1 cellular context compared by ENCODE assay signal in genomic region chrX:55160685-55161552, GRCh38.
TF ChIP-seq lines count a peak whose summit lies in the region.

No MANE protein-coding gene starts in this region.

TF ChIP-seq in K562, 482 proteins besides CTCF, POLR2A, EP300 and RAD21 (continued from another document and continues in another):
- peak; percentile 90 for TF ChIP-seq ZBTB40 (IDR thresholded peaks at IDR 0.05)
- TF ChIP-seq ZBTB40 (CRISPR knock-in tag; IDR thresholded peaks at IDR 0.05), result no peak
- no peak for TF ChIP-seq CGGBP1 (CRISPR knock-in tag; IDR thresholded peaks at IDR 0.05)
- no peak for TF ChIP-seq ATF1 (CRISPR knock-in tag; IDR thresholded peaks at IDR 0.05)
- TF ChIP-seq ATF1 (tag; IDR thresholded peaks at IDR 0.05), result peak; percentile 93
- TF ChIP-seq POLR2B (IDR thresholded peaks at IDR 0.05; ENCODE audit: low read depth, partially characterized antibody), result no peak
- TF ChIP-seq HINFP (tag; conservative IDR thresholded peaks at IDR 0.05; ENCODE audit: low read depth), result peak; percentile 98
- TF ChIP-seq ZNF263 (CRISPR knock-in tag; IDR thresholded peaks at IDR 0.05; ENCODE audit: borderline replicate concordance), result no peak
- TF ChIP-seq TARDBP (IDR thresholded peaks at IDR 0.05), result no peak
- no peak for TF ChIP-seq BRF1 (IDR thresholded peaks at IDR 0.05; ENCODE audit: borderline replicate concordance, extremely low read depth, insufficient read length)
- TF ChIP-seq AFF1 (IDR thresholded peaks at IDR 0.05; ENCODE audit: low read depth in 1 of 2, partially characterized antibody in 2 of 2), result no peak
- peak; percentile 87 for TF ChIP-seq NEUROD1 (IDR thresholded peaks at IDR 0.05; ENCODE audit: borderline replicate concordance, low read depth, low read length, partially characterized antibody)
- no peak for TF ChIP-seq MIER1 (IDR thresholded peaks at IDR 0.05; ENCODE audit: low read depth)
- no peak for TF ChIP-seq POLR2AphosphoS5 (IDR thresholded peaks at IDR 0.05; ENCODE audit: control insufficient read depth, insufficient read depth, low read depth, low read length)
- TF ChIP-seq BCOR (IDR thresholded peaks at IDR 0.05), result no peak
- TF ChIP-seq YBX1 (IDR thresholded peaks at IDR 0.05), result no peak
- no peak for TF ChIP-seq ZBTB33 (CRISPR knock-in tag; IDR thresholded peaks at IDR 0.05)
- no peak for TF ChIP-seq NFIX (CRISPR knock-in tag; IDR thresholded peaks at IDR 0.05; ENCODE audit: low read depth)
- no peak for TF ChIP-seq ZNF277 (CRISPR knock-in tag; IDR thresholded peaks at IDR 0.05; ENCODE audit: borderline replicate concordance)
- no peak for TF ChIP-seq ZBTB7A (IDR thresholded peaks at IDR 0.05; ENCODE audit: borderline replicate concordance, control insufficient read depth, low read depth, low read length)
- TF ChIP-seq SETDB1 (IDR thresholded peaks at IDR 0.05; ENCODE audit: low read length), result no peak
- TF ChIP-seq TAF7 (tag; IDR thresholded peaks at IDR 0.05), result no peak
- TF ChIP-seq ZNF780A (CRISPR knock-in tag; IDR thresholded peaks at IDR 0.05), result no peak
- TF ChIP-seq HMG20A (CRISPR knock-in tag; conservative IDR thresholded peaks at IDR 0.05), result no peak
- no peak for TF ChIP-seq CBX2 (IDR thresholded peaks at IDR 0.05; ENCODE audit: insufficient read depth, low read length, poor library complexity, severe bottlenecking)
- TF ChIP-seq MYNN (IDR thresholded peaks at IDR 0.05), result peak; percentile 48; the same call in 1 of the 2 replicates
- TF ChIP-seq MYNN (CRISPR knock-in tag; IDR thresholded peaks at IDR 0.05), result no peak
- TF ChIP-seq GTF2E2 (tag; IDR thresholded peaks at IDR 0.05), result no peak
- TF ChIP-seq HDAC2 (IDR thresholded peaks at IDR 0.05), result no peak
- TF ChIP-seq STAG1 (CRISPR knock-in tag; IDR thresholded peaks at IDR 0.05; ENCODE audit: borderline replicate concordance), result peak; percentile 49; the same call in 1 of the 2 replicates
- no peak for TF ChIP-seq ZNF311 (CRISPR knock-in tag; IDR thresholded peaks at IDR 0.05)
- TF ChIP-seq HSF4 (CRISPR knock-in tag; IDR thresholded peaks at IDR 0.05; ENCODE audit: borderline replicate concordance), result no peak
- TF ChIP-seq SAFB (IDR thresholded peaks at IDR 0.05; ENCODE audit: borderline replicate concordance, low read depth, low read length), result no peak
- peak; percentile 86 for TF ChIP-seq E2F8 (IDR thresholded peaks at IDR 0.05; ENCODE audit: low read depth, partially characterized antibody)
- no peak for TF ChIP-seq RNF219 (CRISPR knock-in tag; IDR thresholded peaks at IDR 0.05)
- TF ChIP-seq ZC3H11A (IDR thresholded peaks at IDR 0.05; ENCODE audit: low read depth, low read length), result no peak
